In the genomic region with DNA sequence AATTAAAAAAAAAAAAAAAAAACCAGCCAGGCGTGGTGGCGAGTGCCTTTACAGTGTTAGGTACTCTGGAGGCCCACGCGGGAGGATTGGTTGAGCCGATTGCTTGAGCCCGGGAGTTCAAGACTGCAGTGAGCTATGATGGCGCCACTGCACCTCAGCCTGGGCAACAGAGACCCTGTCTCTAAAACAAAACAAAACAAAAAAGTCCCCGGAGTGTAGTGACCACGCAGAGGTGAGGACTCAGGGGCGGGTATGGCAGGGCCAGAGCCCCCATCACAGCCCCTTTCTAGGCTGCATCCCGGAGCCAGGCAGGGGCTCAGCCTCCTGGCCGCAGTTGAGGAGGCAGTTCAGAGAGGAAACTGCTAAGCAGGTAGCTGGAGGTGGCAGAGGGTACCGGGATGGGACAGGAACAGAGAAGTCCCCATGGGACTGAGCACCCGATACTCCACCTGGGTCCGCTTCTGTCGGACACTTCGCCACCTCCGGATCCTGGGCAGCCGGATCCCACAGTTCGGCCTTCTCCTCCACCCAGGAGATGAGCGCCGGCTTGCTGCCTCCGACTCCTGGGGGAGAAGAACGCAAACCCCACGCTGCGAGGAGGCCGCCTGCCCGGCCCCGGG, we compare ENCODE assay signal across 6 cellular contexts. TPM values are rescaled to one million over a fixed set of nuclear protein-coding genes. Genes with fewer than 3 reads are reported as not detected.
A peak's percentile ranks its signal among the peaks of the same experiment; 100 is the strongest.
DNase-seq lines count a peak whose midpoint lies in the region; ATAC-seq lines count a peak whose summit lies in the region.

No MANE protein-coding gene starts in this region.

- H3K9me3 ChIP-seq in iPS-20b (ENCODE audit: insufficient read depth, low read depth, low read length) = no peaks in the 10 kb centered on the region

- ATAC-seq in T-cell (replicated peaks in 1 of 4) (peak in 2 of 4 experiments; percentile 0 to 1), GM18861 (IDR thresholded peaks at IDR 0.05; ENCODE audit: unreplicated experiment) (no peak)

- H3K4me3 ChIP-seq in iPS-20b (ENCODE audit: low read length) = peak overlapping the region; percentile 81

- no peaks in the 10 kb centered on the region for H3K27me3 ChIP-seq in iPS-20b (ENCODE audit: insufficient read depth, low read length)

- H3K9ac ChIP-seq in iPS-20b (ENCODE audit: low read depth, low read length) = peak overlapping the region; percentile 96

- peaks cover 46% of the 10 kb centered on the region for H3K4me1 Mint-ChIP-seq in activated T-cell treated with anti-CD3 and anti-CD28 coated beads, Interleukin-2, amount 50 U/mL, for 24 hours (ENCODE audit: low read depth)
- peaks cover 30 to 47% (median 40%) of the 10 kb centered on the region in 3 donors for H3K4me1 Mint-ChIP-seq in T-cell

- H3K4me3 Mint-ChIP-seq in activated T-cell treated with anti-CD3 and anti-CD28 coated beads, Interleukin-2, amount 50 U/mL, for 24 hours = peak overlapping the region; percentile 85
- peak overlapping the region; percentile 92 to 100 (median 97) for H3K4me3 Mint-ChIP-seq in T-cell

- H3K27ac Mint-ChIP-seq in activated T-cell treated with anti-CD3 and anti-CD28 coated beads, Interleukin-2, amount 50 U/mL, for 24 hours = peak overlapping the region; percentile 98
- peak overlapping the region; percentile 87 to 91 for H3K27ac Mint-ChIP-seq in T-cell

- H3K27me3 Mint-ChIP-seq in activated T-cell treated with anti-CD3 and anti-CD28 coated beads, Interleukin-2, amount 50 U/mL, for 24 hours = no peaks in the 10 kb centered on the region
- H3K27me3 Mint-ChIP-seq in T-cell = no peaks in the 10 kb centered on the region

- H3K9me3 Mint-ChIP-seq in activated T-cell treated with anti-CD3 and anti-CD28 coated beads, Interleukin-2, amount 50 U/mL, for 24 hours = no peaks in the 10 kb centered on the region
- H3K9me3 Mint-ChIP-seq in T-cell = no peaks in the 10 kb centered on the region

- DNase-seq in activated T-cell treated with anti-CD3 and anti-CD28 coated beads, Interleukin-2, amount 50 U/mL, for 24 hours = no peak
- DNase-seq in activated T-cell treated with anti-CD3 and anti-CD28 coated beads, Interleukin-2, amount 50 U/mL, for 1 hour = no peak
- DNase-seq in T-cell (peak in 2 of 34 experiments; percentile 9 to 11), T-helper 9 cell (no peak)

- peaks cover 10% of the 10 kb centered on the region; the same call in 1 of the 2 replicates for H3K4me1 ChIP-seq in iPS-20b (ENCODE audit: insufficient read depth, low read length)

- no peak overlapping the region for H3K27ac ChIP-seq in iPS-20b (ENCODE audit: low read length)

- POLR2A ChIA-PET in T-cell (lab: Charles Lee) = interaction anchor here (0.5 to 1.1 kb wide), 4 partner anchors 18 to 236 kb away, joined by 3 to 7 read pairs (median 4); a partner anchor contains a TSS

- peaks cover 72% of the 10 kb centered on the region for H3K36me3 Mint-ChIP-seq in activated T-cell treated with anti-CD3 and anti-CD28 coated beads, Interleukin-2, amount 50 U/mL, for 24 hours (ENCODE audit: low read depth)
- peaks cover 3% of the 10 kb centered on the region for H3K36me3 Mint-ChIP-seq in T-cell

- CTCF ChIA-PET in T-cell (lab: Charles Lee) = interaction anchor here (0.6 to 3.7 kb wide), 8 partner anchors 18 to 104 kb away, joined by 4 to 46 read pairs (median 8); a partner anchor contains a TSS

- peaks cover 10% of the 10 kb centered on the region; the same call in 1 of the 2 replicates for H3K36me3 ChIP-seq in iPS-20b (ENCODE audit: insufficient read depth, low read depth, low read length)

RNA-seq across cellular contexts. Expression of a gene that starts 0.8 kb away (rescaled TPM):
- 10 to 100 TPM in 3 of 5 donors, 1 to 10 TPM in 2; 6.8 to 17.4 (median 14.2) TPM for total RNA-seq in T-cell

RNA-seq across cellular contexts. Expression of a gene that starts 7.5 kb away (rescaled TPM):
- total RNA-seq in T-cell = 1 to 10 TPM; 5.0 to 8.3 (median 7.2) TPM

RNA-seq across cellular contexts. Expression of a gene that starts 24.3 kb away (rescaled TPM):
- total RNA-seq in T-cell = 10 to 100 TPM; 14.9 to 33.9 (median 27.3) TPM

RNA-seq across cellular contexts. Expression of a gene that starts 37.7 kb away (rescaled TPM):
- 10 to 100 TPM; 11.9 to 25.9 (median 20.7) TPM for total RNA-seq in T-cell

RNA-seq across cellular contexts. Expression of a gene that starts 51.6 kb away (rescaled TPM):
- total RNA-seq in T-cell = 10 to 100 TPM; 11.7 to 30.9 (median 26.6) TPM
